ENCODE assay signal across 7 cellular contexts in the genomic region with DNA sequence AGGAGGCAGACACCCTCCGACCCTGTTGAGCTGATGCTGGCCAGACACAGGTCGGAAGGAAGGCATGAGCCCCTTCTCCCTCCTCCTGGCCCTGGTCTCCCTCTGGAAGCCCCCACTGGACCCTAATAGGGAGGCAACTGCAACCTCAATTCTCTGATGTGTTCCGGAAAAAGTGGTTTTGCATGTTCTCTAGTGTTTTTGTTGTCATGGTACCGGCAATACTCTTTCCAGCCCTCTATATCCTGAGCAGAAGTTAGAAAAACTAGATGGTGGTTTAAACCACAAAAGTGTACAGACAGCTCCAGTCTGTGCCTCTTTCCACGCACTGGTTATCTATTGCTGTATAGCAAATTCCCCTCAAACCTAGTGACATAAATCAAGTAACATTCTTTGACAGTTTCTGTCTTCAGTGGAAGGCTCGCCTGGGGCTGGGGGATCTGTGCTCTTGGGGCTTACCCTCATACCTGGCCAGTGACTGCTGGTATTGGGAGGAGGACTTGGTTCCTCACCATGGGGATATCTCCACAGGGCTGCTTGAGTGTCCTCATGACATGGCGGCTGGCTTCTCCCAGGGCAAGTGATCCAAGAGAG. TPM values are rescaled to one million over a fixed set of nuclear protein-coding genes. Genes with fewer than 3 reads are reported as not detected.
DNase-seq lines count a peak whose midpoint lies in the region; ATAC-seq, FAIRE-seq and TF ChIP-seq lines count a peak whose summit lies in the region.

No MANE protein-coding gene starts in this region.

- H2BK5ac ChIP-seq in H9 (ENCODE audit: insufficient read length, low read length) = no peak overlapping the region

- peak; percentile 69 for ATAC-seq in GM19452 (IDR thresholded peaks at IDR 0.05; ENCODE audit: unreplicated experiment)
- peak; percentile 79 for ATAC-seq in HG03280 (IDR thresholded peaks at IDR 0.05; ENCODE audit: unreplicated experiment)
- no peak for ATAC-seq in right cardiac atrium

- intact Hi-C loops in right cardiac atrium (cut with DNase I) = loop anchor here in 1 of 4 donors (5.0 kb wide), 1 partner anchor 465 kb away; no protein-coding TSS in a partner anchor

- H3K18ac ChIP-seq in H9 (ENCODE audit: insufficient read length, low read depth, low read length) = no peak overlapping the region

- no peak overlapping the region for H4K91ac ChIP-seq in H9 (ENCODE audit: insufficient read length, low read depth, low read length)

- H3K9ac ChIP-seq in smooth muscle cell (ENCODE audit: low read depth) (peak overlapping the region; percentile 50), H9 (ENCODE audit: extremely low read depth, insufficient read length, low read length) (no peak overlapping the region)

- DNase-seq in activated T-cell treated with anti-CD3 and anti-CD28 coated beads, Interleukin-2, amount 50 U/mL, for 24 hours = peak; percentile 41
- DNase-seq in smooth muscle cell (lab: John Stamatoyannopoulos, UW; ENCODE audit: unreplicated experiment) (no peak), H9 (no peak), frontal cortex (ENCODE audit: low spot score in 2 of 2) (no peak), right cardiac atrium (no peak)

- peaks cover 77% of the 10 kb centered on the region for H3K4me1 Mint-ChIP-seq in activated T-cell treated with anti-CD3 and anti-CD28 coated beads, Interleukin-2, amount 50 U/mL, for 24 hours (ENCODE audit: low read depth)
- H3K4me1 Mint-ChIP-seq in H9 = peaks cover 6 to 8% of the 10 kb centered on the region in 2 experiments

- peak overlapping the region; percentile 80 for H3K27ac Mint-ChIP-seq in activated T-cell treated with anti-CD3 and anti-CD28 coated beads, Interleukin-2, amount 50 U/mL, for 24 hours
- peak overlapping the region in 1 of 3 experiments; percentile 49; a peak in 1 of 7 replicates for H3K27ac Mint-ChIP-seq in H9

- WGBS in smooth muscle cell (ENCODE audit: low lambda C conversion rate) = 78% methylated on average over 7 of the region's 7 CpGs
- WGBS in H9 (ENCODE audit: extremely low coverage, insufficient read length, low lambda C conversion rate) = no CpG with 5 or more reads among the region's 7 CpGs
- 79% methylated on average over 7 of the region's 7 CpGs for WGBS in right cardiac atrium

- no peak overlapping the region for H2AK5ac ChIP-seq in H9 (ENCODE audit: insufficient read length, low read length)

- H3K36me3 ChIP-seq in smooth muscle cell (ENCODE audit: low read depth) = no peaks in the 10 kb centered on the region

- H3K79me2 ChIP-seq in smooth muscle cell (ENCODE audit: low read depth) (no peaks in the 10 kb centered on the region), H9 (ENCODE audit: insufficient read depth, low read length) (no peaks in the 10 kb centered on the region)

- H3K23ac ChIP-seq in H9 (ENCODE audit: insufficient read length, low read depth, low read length) = no peak overlapping the region

- no peak overlapping the region for H2BK12ac ChIP-seq in H9 (ENCODE audit: insufficient read length, low read depth, low read length)

- H2BK20ac ChIP-seq in H9 (ENCODE audit: low read depth, low read length, poor library complexity, severe bottlenecking) = no peak overlapping the region

- no peaks in the 10 kb centered on the region for H3K9me3 ChIP-seq in smooth muscle cell (replicated peaks; ENCODE audit: low read depth)
- H3K9me3 ChIP-seq in H9 (ENCODE audit: control insufficient read depth, low read depth, low read length) = no peaks in the 10 kb centered on the region
- no peaks in the 10 kb centered on the region for H3K9me3 ChIP-seq in right cardiac atrium (ENCODE audit: control insufficient read depth, low read length)

- H4K8ac ChIP-seq in H9 (replicated peaks; ENCODE audit: insufficient read length, low read depth, low read length) = no peak overlapping the region

- H3K4me1 ChIP-seq in smooth muscle cell (ENCODE audit: low read depth) (no peaks in the 10 kb centered on the region), H9 (ENCODE audit: insufficient read depth, low read length) (no peaks in the 10 kb centered on the region), right cardiac atrium (ENCODE audit: control insufficient read depth, insufficient read depth, low read length) (no peaks in the 10 kb centered on the region)

- H3K27me3 ChIP-seq in smooth muscle cell (ENCODE audit: low read depth) (no peaks in the 10 kb centered on the region), H9 (ENCODE audit: insufficient read depth, low read length) (no peaks in the 10 kb centered on the region), right cardiac atrium (ENCODE audit: control insufficient read depth, insufficient read depth) (no peaks in the 10 kb centered on the region)

- H4K20me1 ChIP-seq in smooth muscle cell (ENCODE audit: low read depth) (no peaks in the 10 kb centered on the region), H9 (ENCODE audit: control insufficient read depth, insufficient read depth, insufficient read length) (no peaks in the 10 kb centered on the region)

- peak overlapping the region; percentile 16 for H3K4me3 Mint-ChIP-seq in activated T-cell treated with anti-CD3 and anti-CD28 coated beads, Interleukin-2, amount 50 U/mL, for 24 hours
- no peak overlapping the region for H3K4me3 Mint-ChIP-seq in H9

- H3K4ac ChIP-seq in H9 (ENCODE audit: low read depth, low read length) = no peak overlapping the region

- H2BK120ac ChIP-seq in H9 (ENCODE audit: low read depth, low read length, poor library complexity, severe bottlenecking) = no peak overlapping the region

- H3K23me2 ChIP-seq in H9 (ENCODE audit: insufficient read length, low read depth, low read length, poor library complexity, severe bottlenecking) = no peaks in the 10 kb centered on the region

- no peak overlapping the region for H2BK15ac ChIP-seq in H9 (ENCODE audit: low read depth, low read length)

- no peak for FAIRE-seq in frontal cortex (lab: Jason Lieb, UNC)

- no peak for TF ChIP-seq CTCF in smooth muscle cell (IDR thresholded peaks at IDR 0.05; ENCODE audit: borderline replicate concordance, insufficient read depth, poor library complexity, severe bottlenecking)
- no peak for TF ChIP-seq CTCF in H9 (conservative IDR thresholded peaks at IDR 0.05)

- peak overlapping the region; percentile 74 for H3K27ac ChIP-seq in smooth muscle cell (ENCODE audit: low read depth)
- no peak overlapping the region for H3K27ac ChIP-seq in H9 (ENCODE audit: insufficient read length, low read depth, low read length)
- no peak overlapping the region for H3K27ac ChIP-seq in right cardiac atrium (ENCODE audit: low read length)

- H4K5ac ChIP-seq in H9 (ENCODE audit: insufficient read length, low read depth, low read length) = no peak overlapping the region

- H3K36me3 Mint-ChIP-seq in activated T-cell treated with anti-CD3 and anti-CD28 coated beads, Interleukin-2, amount 50 U/mL, for 24 hours (ENCODE audit: low read depth) = peaks cover 90% of the 10 kb centered on the region
- H3K36me3 Mint-ChIP-seq in H9 (ENCODE audit: insufficient read depth in 1 of 3, low read depth in 3 of 3) = no peaks in the 10 kb centered on the region

- H3K79me1 ChIP-seq in H9 (ENCODE audit: insufficient read depth, low read depth, low read length, poor library complexity, severe bottlenecking) = no peaks in the 10 kb centered on the region

- H3K27me3 Mint-ChIP-seq in activated T-cell treated with anti-CD3 and anti-CD28 coated beads, Interleukin-2, amount 50 U/mL, for 24 hours = no peaks in the 10 kb centered on the region
- H3K27me3 Mint-ChIP-seq in H9 (ENCODE audit: low read depth) = no peaks in the 10 kb centered on the region

- no peak overlapping the region for H3T11ph ChIP-seq in H9 (ENCODE audit: low read length)

- no peak overlapping the region for H3K14ac ChIP-seq in H9 (ENCODE audit: insufficient read depth, low read length)

- no peaks in the 10 kb centered on the region for H3K9me3 Mint-ChIP-seq in activated T-cell treated with anti-CD3 and anti-CD28 coated beads, Interleukin-2, amount 50 U/mL, for 24 hours
- H3K9me3 Mint-ChIP-seq in H9 = no peaks in the 10 kb centered on the region

- no peak overlapping the region for H3K4me2 ChIP-seq in smooth muscle cell
- H3K4me2 ChIP-seq in H9 (ENCODE audit: insufficient read depth, insufficient read length, low read length) = no peak overlapping the region

- no peak overlapping the region for H3K56ac ChIP-seq in H9 (ENCODE audit: insufficient read length, low read depth, low read length)

- H3K4me3 ChIP-seq in smooth muscle cell = no peak overlapping the region
- no peak overlapping the region for H3K4me3 ChIP-seq in right cardiac atrium (ENCODE audit: low read length)

- H2AFZ ChIP-seq in smooth muscle cell (ENCODE audit: low read depth) = no peak overlapping the region
- H2AFZ ChIP-seq in H9 (ENCODE audit: low read length) = no peak overlapping the region

- no peaks in the 10 kb centered on the region for H3F3A ChIP-seq in smooth muscle cell (ENCODE audit: low read depth)

RNA-seq across cellular contexts. Expression of gene SYTL3, which starts 37.0 kb away (rescaled TPM):
- 0.13 and 1.3 TPM in 2 replicates for total RNA-seq in smooth muscle cell
- polyA plus RNA-seq in smooth muscle cell = 1.2 and 1.3 TPM in 2 replicates
- 0.09 and 0.20 TPM in 2 replicates for total RNA-seq in H9 (2021)
- total RNA-seq in frontal cortex = 2.0 TPM
- total RNA-seq in right cardiac atrium = 10 to 100 TPM in 2 of 4 donors, 1 to 10 TPM in 2; 5.1 to 10.4 (median 10.0) TPM
- 5.0 TPM for polyA plus RNA-seq in right cardiac atrium

RNA-seq across cellular contexts. Expression of gene DYNLT1, which starts 42.3 kb away (rescaled TPM):
- total RNA-seq in smooth muscle cell (127 and 129 TPM in 2 replicates), H9 (2021) (105 and 117 TPM in 2 replicates), frontal cortex (62.8 TPM), right cardiac atrium (100 to 1,000 TPM in 3 of 4 donors, 10 to 100 TPM in 1; 97.7 to 115 (median 105) TPM)
- polyA plus RNA-seq in smooth muscle cell (225 and 286 TPM in 2 replicates), right cardiac atrium (148 TPM)

Comparison
In these comparisons a context has a peak if more than half of its experiments do, and no peak if none do; other contexts are left out.
1. ATAC-seq: peak in GM19452 (single experiment) and HG03280 (single experiment); none in right cardiac atrium (0 of 2).